Comparison of ENCODE assay signal across 10 cellular contexts in genomic region chr14:37597538-37598084, GRCh38. TPM values are rescaled to one million over a fixed set of nuclear protein-coding genes. Genes with fewer than 3 reads are reported as not detected.
DNase-seq lines count a peak whose midpoint lies in the region; ATAC-seq, FAIRE-seq and TF ChIP-seq lines count a peak whose summit lies in the region.
"Had no signal": no experiment of that assay in that cellular context is flagged by ENCODE, and none has a peak within 500 bp of the region (broad histone marks: within the 10 kb centered on the region; RNA-seq: fewer than 3 reads in every experiment).

No MANE protein-coding gene starts in this region.

- FAIRE-seq in bronchial epithelial cell (lab: Jason Lieb, UNC): no peak

- H3K27ac Mint-ChIP-seq in activated CD8-positive, alpha-beta memory T cell treated with anti-CD3 and anti-CD28 coated beads, Interleukin-2, amount 10 ng/mL, durations not matched to agents 7 days and 5 days: no peak overlapping the region

- no peak overlapping the region for H3K4me3 Mint-ChIP-seq in activated CD8-positive, alpha-beta memory T cell treated with anti-CD3 and anti-CD28 coated beads, Interleukin-2, amount 10 ng/mL, durations not matched to agents 7 days and 5 days

- ATAC-seq in HG03280 (IDR thresholded peaks at IDR 0.05; ENCODE audit: unreplicated experiment): no peak
- no peak for ATAC-seq in GM18511 (IDR thresholded peaks at IDR 0.05; ENCODE audit: unreplicated experiment)
- ATAC-seq in activated CD8-positive, alpha-beta memory T cell treated with anti-CD3 and anti-CD28 coated beads, Interleukin-2, amount 10 ng/mL, durations not matched to agents 7 days and 5 days: no peak

- no peaks in the 10 kb centered on the region for H3K9me3 Mint-ChIP-seq in activated CD8-positive, alpha-beta memory T cell treated with anti-CD3 and anti-CD28 coated beads, Interleukin-2, amount 10 ng/mL, durations not matched to agents 7 days and 5 days (ENCODE audit: low read depth)

- TF ChIP-seq CTCF in HFF-Myc (IDR thresholded peaks at IDR 0.05; ENCODE audit: low read depth, low read length, missing control alignments) (peak; percentile 52), bronchial epithelial cell (IDR thresholded peaks at IDR 0.05; ENCODE audit: insufficient read depth, low read length, severe bottlenecking) (peak; percentile 78)

- DNase-seq in AG08396 (ENCODE audit: low spot score): peak; percentile 69
- no peak for DNase-seq in HFF-Myc (ENCODE audit: extremely low read depth, low read depth)
- peak; percentile 59 for DNase-seq in bronchial epithelial cell (ENCODE audit: low read depth)
- DNase-seq in lung microvascular endothelial cell (ENCODE audit: low read depth in 2 of 2): peak; percentile 31 to 33
- no peak for DNase-seq in activated CD8-positive, alpha-beta memory T cell treated with anti-CD3 and anti-CD28 coated beads, Interleukin-2, amount 10 ng/mL, durations not matched to agents 7 days and 5 days
- DNase-seq in Ammon's horn (ENCODE audit: low spot score): no peak
- DNase-seq: foreskin melanocyte had no signal

- H3K27me3 ChIP-seq in bronchial epithelial cell (ENCODE audit: control insufficient read depth, insufficient read depth, low read length): no peaks in the 10 kb centered on the region

- peaks cover 8% of the 10 kb centered on the region for H3K36me3 Mint-ChIP-seq in activated CD8-positive, alpha-beta memory T cell treated with anti-CD3 and anti-CD28 coated beads, Interleukin-2, amount 10 ng/mL, durations not matched to agents 7 days and 5 days

- no peaks in the 10 kb centered on the region for H3K36me3 ChIP-seq in bronchial epithelial cell (ENCODE audit: control insufficient read depth, insufficient read depth, low read length)

- H3K27me3 Mint-ChIP-seq in activated CD8-positive, alpha-beta memory T cell treated with anti-CD3 and anti-CD28 coated beads, Interleukin-2, amount 10 ng/mL, durations not matched to agents 7 days and 5 days: peaks cover 87% of the 10 kb centered on the region

- peaks cover 12% of the 10 kb centered on the region for H3K4me1 Mint-ChIP-seq in activated CD8-positive, alpha-beta memory T cell treated with anti-CD3 and anti-CD28 coated beads, Interleukin-2, amount 10 ng/mL, durations not matched to agents 7 days and 5 days

- H3K4me3 ChIP-seq in HFF-Myc (replicated peaks; ENCODE audit: low read depth, low read length): no peak overlapping the region
- H3K4me3 ChIP-seq in bronchial epithelial cell (ENCODE audit: low read depth, low read length): peak overlapping the region; percentile 43

- CTCF ChIA-PET in activated CD8-positive, alpha-beta memory T cell treated with anti-CD3 and anti-CD28 coated beads, Interleukin-2, amount 10 ng/mL, durations not matched to agents 7 days and 5 days (lab: Charles Lee): no interaction called here

RNA-seq across cellular contexts. Expression of gene TTC6, which starts 2.2 kb away (rescaled TPM):
- total RNA-seq in bronchial epithelial cell (0.53 and 1.2 TPM in 2 replicates), lung microvascular endothelial cell (under 0.01 TPM in 1 of 2 replicates, not detected in the other)
- total RNA-seq in activated CD8-positive, alpha-beta memory T cell treated with anti-CD3 and anti-CD28 coated beads, Interleukin-2, amount 10 ng/mL, durations not matched to agents 7 days and 5 days: not detected

RNA-seq across cellular contexts. Expression of gene FOXA1, which starts 2.6 kb away (rescaled TPM):
- total RNA-seq in bronchial epithelial cell: 4.9 and 5.3 TPM in 2 replicates
- total RNA-seq in lung microvascular endothelial cell: not detected in 2 replicates
- total RNA-seq in activated CD8-positive, alpha-beta memory T cell treated with anti-CD3 and anti-CD28 coated beads, Interleukin-2, amount 10 ng/mL, durations not matched to agents 7 days and 5 days: not detected
- total RNA-seq: temporal lobe had no signal

Comparison
In these comparisons a context has a peak if more than half of its experiments do, and no peak if none do; other contexts are left out.
1. DNase-seq: peak in AG08396 (single experiment), bronchial epithelial cell (single experiment) and lung microvascular endothelial cell (2 of 2); none in HFF-Myc (single experiment), activated CD8-positive, alpha-beta memory T cell treated with anti-CD3 and anti-CD28 coated beads, Interleukin-2, amount 10 ng/mL, durations not matched to agents 7 days and 5 days (single experiment) and Ammon's horn (single experiment).